Comparison of ENCODE assay signal across 8 cellular contexts in genomic region chr7:2715341-2716231, GRCh38. TPM values are rescaled to one million over a fixed set of nuclear protein-coding genes. Genes with fewer than 3 reads are reported as not detected.
DNase-seq lines count a peak whose midpoint lies in the region; ATAC-seq and TF ChIP-seq lines count a peak whose summit lies in the region.

No MANE protein-coding gene starts in this region.

- H3K36me3 Mint-ChIP-seq in activated naive CD8-positive, alpha-beta T cell: no peaks in the 10 kb centered on the region
- H3K36me3 Mint-ChIP-seq in activated naive CD8-positive, alpha-beta T cell treated with anti-CD3 and anti-CD28 coated beads for 36 hours: peaks cover 3% of the 10 kb centered on the region
- H3K36me3 Mint-ChIP-seq in WTC11: peaks cover 51% of the 10 kb centered on the region
- H3K36me3 Mint-ChIP-seq in central memory CD8-positive, alpha-beta T cell (ENCODE audit: insufficient read depth): peaks cover 8% of the 10 kb centered on the region

- TF ChIP-seq CTCF in WTC11 (IDR thresholded peaks at IDR 0.05): no peak

- H3K9me3 Mint-ChIP-seq in activated naive CD8-positive, alpha-beta T cell (ENCODE audit: low read depth): no peaks in the 10 kb centered on the region
- H3K9me3 Mint-ChIP-seq in activated naive CD8-positive, alpha-beta T cell treated with anti-CD3 and anti-CD28 coated beads for 36 hours: no peaks in the 10 kb centered on the region
- H3K9me3 Mint-ChIP-seq in WTC11: no peaks in the 10 kb centered on the region
- no peaks in the 10 kb centered on the region for H3K9me3 Mint-ChIP-seq in central memory CD8-positive, alpha-beta T cell

- no peak for ATAC-seq in WTC11
- ATAC-seq in central memory CD8-positive, alpha-beta T cell (replicated peaks; ENCODE audit: extremely low read depth, poor library complexity, severe bottlenecking): peak; percentile 59

- H3K4me1 Mint-ChIP-seq in activated naive CD8-positive, alpha-beta T cell (ENCODE audit: low read depth): peaks cover 72% of the 10 kb centered on the region
- peaks cover 59% of the 10 kb centered on the region for H3K4me1 Mint-ChIP-seq in activated naive CD8-positive, alpha-beta T cell treated with anti-CD3 and anti-CD28 coated beads for 36 hours
- peaks cover 6% of the 10 kb centered on the region for H3K4me1 Mint-ChIP-seq in WTC11
- peaks cover 43% of the 10 kb centered on the region for H3K4me1 Mint-ChIP-seq in central memory CD8-positive, alpha-beta T cell

- no peaks in the 10 kb centered on the region for H3K27me3 Mint-ChIP-seq in activated naive CD8-positive, alpha-beta T cell
- peaks cover 66% of the 10 kb centered on the region for H3K27me3 Mint-ChIP-seq in activated naive CD8-positive, alpha-beta T cell treated with anti-CD3 and anti-CD28 coated beads for 36 hours
- no peaks in the 10 kb centered on the region for H3K27me3 Mint-ChIP-seq in WTC11 (ENCODE audit: low read depth)
- H3K27me3 Mint-ChIP-seq in central memory CD8-positive, alpha-beta T cell: no peaks in the 10 kb centered on the region

- POLR2A ChIA-PET in WTC11 (lab: Charles Lee): interaction anchor here (0.6 kb wide), 1 partner anchor 139 kb away, joined by 3 read pairs; no protein-coding TSS in a partner anchor

- H3K27ac Mint-ChIP-seq in activated naive CD8-positive, alpha-beta T cell: peak overlapping the region; percentile 82
- H3K27ac Mint-ChIP-seq in activated naive CD8-positive, alpha-beta T cell treated with anti-CD3 and anti-CD28 coated beads for 36 hours: no peak overlapping the region
- peak overlapping the region; percentile 21 for H3K27ac Mint-ChIP-seq in WTC11
- peak overlapping the region; percentile 51 for H3K27ac Mint-ChIP-seq in central memory CD8-positive, alpha-beta T cell (ENCODE audit: low read depth)

- DNase-seq in activated naive CD8-positive, alpha-beta T cell treated with anti-CD3 and anti-CD28 coated beads for 36 hours: no peak
- DNase-seq in WTC11 (ENCODE audit: low spot score) (no peak), dermis blood vessel endothelial cell (no peak), HuH-7 (ENCODE audit: low spot score) (no peak), germinal center (ENCODE audit: low spot score) (no peak)
- no peak for DNase-seq in central memory CD8-positive, alpha-beta T cell (ENCODE audit: low spot score in 2 of 2)
- peak in 5 of 6 experiments; percentile 14 to 61 (median 52) for DNase-seq in stimulated activated naive CD4-positive, alpha-beta T cell (lab: John Stamatoyannopoulos, UW)

- peak overlapping the region; percentile 71 for H3K4me3 Mint-ChIP-seq in activated naive CD8-positive, alpha-beta T cell
- no peak overlapping the region for H3K4me3 Mint-ChIP-seq in activated naive CD8-positive, alpha-beta T cell treated with anti-CD3 and anti-CD28 coated beads for 36 hours
- no peak overlapping the region for H3K4me3 Mint-ChIP-seq in WTC11
- H3K4me3 Mint-ChIP-seq in central memory CD8-positive, alpha-beta T cell: peak overlapping the region; percentile 37

- CTCF ChIA-PET in WTC11 (lab: Charles Lee): interaction anchor here (1.5 kb wide), 1 partner anchor 107 kb away, joined by 4 read pairs; no protein-coding TSS in a partner anchor

TF ChIP-seq in WTC11, 78 proteins besides CTCF, POLR2A, EP300 and RAD21:
- TF ChIP-seq GTF2I (CRISPR knock-in tag; conservative IDR thresholded peaks at IDR 0.05) (no peak), FOXK1 (CRISPR knock-in tag; IDR thresholded peaks at IDR 0.05) (no peak), ZNF232 (CRISPR knock-in tag; IDR thresholded peaks at IDR 0.05) (no peak), ZNF512 (CRISPR knock-in tag; IDR thresholded peaks at IDR 0.05; ENCODE audit: borderline replicate concordance) (no peak), FOXP4 (CRISPR knock-in tag; IDR thresholded peaks at IDR 0.05) (no peak), FOXJ3 (CRISPR knock-in tag; IDR thresholded peaks at IDR 0.05; ENCODE audit: borderline replicate concordance) (no peak), E2F1 (CRISPR knock-in tag; IDR thresholded peaks at IDR 0.05) (no peak), ATF6 (CRISPR knock-in tag; IDR thresholded peaks at IDR 0.05) (no peak), CDX4 (CRISPR knock-in tag; IDR thresholded peaks at IDR 0.05; ENCODE audit: borderline replicate concordance) (no peak), RELA (CRISPR knock-in tag; IDR thresholded peaks at IDR 0.05; ENCODE audit: borderline replicate concordance) (no peak), SMAD3 (CRISPR knock-in tag; IDR thresholded peaks at IDR 0.05; ENCODE audit: borderline replicate concordance) (no peak), HMGA2 (CRISPR knock-in tag; IDR thresholded peaks at IDR 0.05) (no peak), TCF7 (CRISPR knock-in tag; IDR thresholded peaks at IDR 0.05; ENCODE audit: low read depth) (no peak), MYBL2 (CRISPR knock-in tag; IDR thresholded peaks at IDR 0.05) (no peak), CBFB (CRISPR knock-in tag; IDR thresholded peaks at IDR 0.05; ENCODE audit: low read depth) (no peak), ZNF219 (CRISPR knock-in tag; IDR thresholded peaks at IDR 0.05; ENCODE audit: borderline replicate concordance) (no peak)
TF ChIP-seq in WTC11: peak in this region for 0.

RNA-seq across cellular contexts. Expression of gene AMZ1, which starts 27.6 kb away (rescaled TPM):
- total RNA-seq in activated naive CD8-positive, alpha-beta T cell treated with anti-CD3 and anti-CD28 coated beads for 36 hours: under 1 TPM in 1 of 2 experiments, not detected in 1; 0.04 TPM
- total RNA-seq in WTC11 (2021) (0.85 to 1.4 TPM (median 1.4 TPM) in 3 replicates), dermis blood vessel endothelial cell (under 0.01 TPM in 2 replicates)

Comparison
In these comparisons a context has a peak if more than half of its experiments do, and no peak if none do; other contexts are left out.
1. H3K4me3 Mint-ChIP-seq: peak in activated naive CD8-positive, alpha-beta T cell (single experiment) and central memory CD8-positive, alpha-beta T cell (single experiment); none in activated naive CD8-positive, alpha-beta T cell treated with anti-CD3 and anti-CD28 coated beads for 36 hours (single experiment) and WTC11 (single experiment).
2. DNase-seq: peak in stimulated activated naive CD4-positive, alpha-beta T cell (5 of 6); none in activated naive CD8-positive, alpha-beta T cell treated with anti-CD3 and anti-CD28 coated beads for 36 hours (single experiment), WTC11 (single experiment), central memory CD8-positive, alpha-beta T cell (0 of 2), dermis blood vessel endothelial cell (single experiment), HuH-7 (single experiment) and germinal center (single experiment).